In the genomic region with DNA sequence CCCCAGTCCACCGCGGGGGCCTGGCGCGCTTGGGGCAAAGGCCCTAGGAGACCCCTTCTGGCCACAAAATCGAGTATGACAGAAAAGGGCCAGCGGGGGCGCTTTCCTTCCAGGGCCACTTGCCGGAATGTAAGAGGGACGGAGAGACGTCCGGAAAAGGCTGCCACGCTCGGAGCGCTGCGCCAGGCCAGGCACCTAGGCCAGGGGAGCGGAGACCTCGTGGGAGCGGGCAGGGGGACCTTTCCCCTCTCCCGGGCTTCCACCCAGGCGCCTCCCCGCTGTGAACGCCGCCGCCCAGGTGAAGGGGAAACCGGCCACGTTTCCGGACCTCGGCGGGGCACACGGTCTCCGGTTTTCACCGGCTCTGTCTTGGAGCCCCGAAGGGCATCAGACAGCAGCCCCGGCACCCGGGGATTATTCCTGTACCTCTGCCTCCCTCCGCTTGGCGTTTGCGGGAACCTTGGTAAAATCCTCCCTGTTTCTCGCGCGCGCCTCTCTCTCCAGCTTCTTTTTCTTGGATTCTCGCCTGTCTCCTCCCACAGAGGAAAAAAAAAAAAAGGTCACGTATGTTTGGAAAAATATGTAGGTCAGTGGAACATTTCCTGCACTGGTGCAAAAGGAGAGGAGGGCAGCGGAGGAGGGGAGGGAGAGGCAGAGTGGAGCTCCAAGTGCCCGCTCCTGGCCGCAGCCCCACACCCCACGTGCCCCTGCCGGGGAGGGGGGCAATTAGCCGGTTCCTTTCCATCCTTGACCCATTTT, we compare ENCODE assay signal across 8 cellular contexts. TPM values are rescaled to one million over a fixed set of nuclear protein-coding genes. Genes with fewer than 3 reads are reported as not detected.
DNase-seq lines count a peak whose midpoint lies in the region; ATAC-seq and TF ChIP-seq lines count a peak whose summit lies in the region.

No MANE protein-coding gene starts in this region.

- H3K36me3 Mint-ChIP-seq in T-helper 2 cell treated with Interferon-gamma antibody and Interleukin-4, amounts not matched to agents 5 μg/mL and 100 μg/mL, for 36 hours (ENCODE audit: low read depth) = no peaks in the 10 kb centered on the region
- H3K36me3 Mint-ChIP-seq in activated CD4-positive, alpha-beta memory T cell treated with anti-CD3 and anti-CD28 coated beads, Interleukin-2, amount 10 ng/mL, durations not matched to agents 7 days and 5 days (ENCODE audit: low read depth) = no peaks in the 10 kb centered on the region

- H3K27ac ChIP-seq in esophagus (ENCODE audit: low read depth in 2 of 2, low read length in 1 of 2) (peak overlapping the region; percentile 97 to 99), upper lobe of left lung (peak overlapping the region; percentile 76 to 90 (median 81))

- no peaks in the 10 kb centered on the region for H3K27me3 ChIP-seq in esophagus (ENCODE audit: control insufficient read depth in 1 of 2, insufficient read depth in 2 of 2, low read length in 2 of 2)
- H3K27me3 ChIP-seq in upper lobe of left lung = peaks cover 0 to 6% (median 4%) of the 10 kb centered on the region in 4 donors

- peak overlapping the region; percentile 73 for H3K4me3 Mint-ChIP-seq in T-helper 2 cell treated with Interferon-gamma antibody and Interleukin-4, amounts not matched to agents 5 μg/mL and 100 μg/mL, for 36 hours
- H3K4me3 Mint-ChIP-seq in activated CD4-positive, alpha-beta memory T cell treated with anti-CD3 and anti-CD28 coated beads, Interleukin-2, amount 10 ng/mL, durations not matched to agents 7 days and 5 days = peak overlapping the region; percentile 23

- H3K27ac Mint-ChIP-seq in T-helper 2 cell treated with Interferon-gamma antibody and Interleukin-4, amounts not matched to agents 5 μg/mL and 100 μg/mL, for 36 hours = peak overlapping the region; percentile 51
- no peak overlapping the region for H3K27ac Mint-ChIP-seq in activated CD4-positive, alpha-beta memory T cell treated with anti-CD3 and anti-CD28 coated beads, Interleukin-2, amount 10 ng/mL, durations not matched to agents 7 days and 5 days

- H3K4me3 ChIP-seq in esophagus (ENCODE audit: low read depth in 1 of 2, low read length in 2 of 2) (peak overlapping the region; percentile 69 to 87), mucosa of descending colon (peak overlapping the region; percentile 68), upper lobe of left lung (peak overlapping the region; percentile 59 to 69 (median 64))

- peaks cover 15% of the 10 kb centered on the region for H3K4me1 Mint-ChIP-seq in T-helper 2 cell treated with Interferon-gamma antibody and Interleukin-4, amounts not matched to agents 5 μg/mL and 100 μg/mL, for 36 hours (ENCODE audit: low read depth)
- H3K4me1 Mint-ChIP-seq in activated CD4-positive, alpha-beta memory T cell treated with anti-CD3 and anti-CD28 coated beads, Interleukin-2, amount 10 ng/mL, durations not matched to agents 7 days and 5 days = peaks cover 11% of the 10 kb centered on the region

- peak in 2 of 4 donors; percentile 17 to 44 for TF ChIP-seq EP300 in upper lobe of left lung (IDR thresholded peaks at IDR 0.05)

- no peak for TF ChIP-seq CTCF in mucosa of descending colon (IDR thresholded peaks at IDR 0.05)
- TF ChIP-seq CTCF in upper lobe of left lung (IDR thresholded peaks at IDR 0.05) = peak in 2 of 6 experiments; percentile 17 to 39

- H3K36me3 ChIP-seq in esophagus (ENCODE audit: control insufficient read depth in 2 of 2, insufficient read depth in 2 of 2, low read length in 1 of 2) = no peaks in the 10 kb centered on the region
- no peaks in the 10 kb centered on the region for H3K36me3 ChIP-seq in mucosa of descending colon (ENCODE audit: low read depth)
- H3K36me3 ChIP-seq in upper lobe of left lung = no peaks in the 10 kb centered on the region

- ATAC-seq in mucosa of descending colon (peak; percentile 64), upper lobe of left lung (ENCODE audit: low FRiP score in 2 of 2) (peak; percentile 67 to 87)

- TF ChIP-seq POLR2A in upper lobe of left lung (IDR thresholded peaks at IDR 0.05) = peak in 1 of 4 donors; percentile 26

- CTCF ChIA-PET in activated CD4-positive, alpha-beta memory T cell treated with anti-CD3 and anti-CD28 coated beads, Interleukin-2, amount 10 ng/mL, durations not matched to agents 7 days and 5 days (lab: Charles Lee) = no interaction called here

- peaks cover 0 to 4% of the 10 kb centered on the region in 2 donors for H3K4me1 ChIP-seq in esophagus (ENCODE audit: control insufficient read depth in 2 of 2, insufficient read depth in 2 of 2, low read length in 1 of 2)
- peaks cover 10% of the 10 kb centered on the region for H3K4me1 ChIP-seq in mucosa of descending colon (ENCODE audit: low read depth)
- H3K4me1 ChIP-seq in upper lobe of left lung = peaks cover 10 to 29% (median 28%) of the 10 kb centered on the region in 4 donors

- peaks cover 50% of the 10 kb centered on the region for H3K27me3 Mint-ChIP-seq in T-helper 2 cell treated with Interferon-gamma antibody and Interleukin-4, amounts not matched to agents 5 μg/mL and 100 μg/mL, for 36 hours (ENCODE audit: low read depth)
- peaks cover 52% of the 10 kb centered on the region for H3K27me3 Mint-ChIP-seq in activated CD4-positive, alpha-beta memory T cell treated with anti-CD3 and anti-CD28 coated beads, Interleukin-2, amount 10 ng/mL, durations not matched to agents 7 days and 5 days

- POLR2A ChIA-PET in activated CD4-positive, alpha-beta memory T cell treated with anti-CD3 and anti-CD28 coated beads, Interleukin-2, amount 10 ng/mL, durations not matched to agents 7 days and 5 days (lab: Charles Lee) = no interaction called here

- H3K9me3 ChIP-seq in esophagus (ENCODE audit: control insufficient read depth in 2 of 2, insufficient read depth in 1 of 2, low read depth in 1 of 2, low read length in 1 of 2) (no peaks in the 10 kb centered on the region), mucosa of descending colon (no peaks in the 10 kb centered on the region), upper lobe of left lung (no peaks in the 10 kb centered on the region)

- DNase-seq in T-helper 2 cell treated with Interferon-gamma antibody and Interleukin-4, amounts not matched to agents 5 μg/mL and 100 μg/mL, for 36 hours (ENCODE audit: low spot score) = no peak
- DNase-seq in T-helper 2 cell (no peak), mucosa of descending colon (peak; percentile 69 to 74 (median 72)), upper lobe of left lung (peak; percentile 72 to 89), COR-L47 (lab: John Stamatoyannopoulos, UW) (no peak), NCI-H2029 (lab: John Stamatoyannopoulos, UW) (no peak)
- DNase-seq in activated CD4-positive, alpha-beta memory T cell treated with anti-CD3 and anti-CD28 coated beads, Interleukin-2, amount 10 ng/mL, durations not matched to agents 7 days and 5 days = no peak

- no peaks in the 10 kb centered on the region for H3K9me3 Mint-ChIP-seq in T-helper 2 cell treated with Interferon-gamma antibody and Interleukin-4, amounts not matched to agents 5 μg/mL and 100 μg/mL, for 36 hours
- no peaks in the 10 kb centered on the region for H3K9me3 Mint-ChIP-seq in activated CD4-positive, alpha-beta memory T cell treated with anti-CD3 and anti-CD28 coated beads, Interleukin-2, amount 10 ng/mL, durations not matched to agents 7 days and 5 days

- 1 to 3% methylated on average over 48 to 50 of the region's 50 CpGs for WGBS in esophagus, 2 donors
- WGBS in upper lobe of left lung, 2 donors = 2 to 4% methylated on average over 23 to 49 of the region's 50 CpGs

- intact Hi-C loops in mucosa of descending colon (cut with DNase I, micrococcal nuclease) = no loop called here

RNA-seq across cellular contexts. Expression of a gene that starts 1.2 kb away (rescaled TPM):
- 1 to 10 TPM in 1 of 2 experiments, under 1 TPM in 1; 0.55 to 1.4 TPM for total RNA-seq in activated CD4-positive, alpha-beta memory T cell treated with anti-CD3 and anti-CD28 coated beads, Interleukin-2, amount 10 ng/mL, durations not matched to agents 7 days and 5 days
- 10 to 100 TPM; 62.7 to 70.0 TPM for polyA plus RNA-seq in esophagus
- total RNA-seq in mucosa of descending colon = 10 to 100 TPM; 42.5 to 53.1 (median 46.5) TPM
- total RNA-seq in upper lobe of left lung = 10 to 100 TPM; 13.8 to 52.5 (median 23.0) TPM

Comparison
In these comparisons a context has a peak if more than half of its experiments do, and no peak if none do; other contexts are left out.
1. DNase-seq: peak in mucosa of descending colon (3 of 3) and upper lobe of left lung (2 of 2); none in T-helper 2 cell treated with Interferon-gamma antibody and Interleukin-4, amounts not matched to agents 5 μg/mL and 100 μg/mL, for 36 hours (single experiment), T-helper 2 cell (0 of 5), activated CD4-positive, alpha-beta memory T cell treated with anti-CD3 and anti-CD28 coated beads, Interleukin-2, amount 10 ng/mL, durations not matched to agents 7 days and 5 days (single experiment), COR-L47 (single experiment) and NCI-H2029 (single experiment).
2. RNA of a gene that starts 1.2 kb away (total RNA-seq): 42.5 to 53.1 TPM in mucosa of descending colon and 13.8 to 52.5 TPM in upper lobe of left lung; 0.55 to 1.4 TPM in activated CD4-positive, alpha-beta memory T cell treated with anti-CD3 and anti-CD28 coated beads, Interleukin-2, amount 10 ng/mL, durations not matched to agents 7 days and 5 days; every median in the first group is over 4 times any median in the second.
3. Peak in every context shown above with its lines, with median percentiles within 50 percentile points of each other: H3K4me3 ChIP-seq.